In genomic region chr15:92005154-92005553, GRCh38 we compare ENCODE assay signal across 15 cellular contexts.
DNase-seq lines count a peak whose midpoint lies in the region; ATAC-seq and TF ChIP-seq lines count a peak whose summit lies in the region.
"Had no signal": no experiment of that assay in that cellular context is flagged by ENCODE, and none has a peak within 500 bp of the region (broad histone marks: within the 10 kb centered on the region; RNA-seq: fewer than 3 reads in every experiment).

No MANE protein-coding gene starts in this region.

- peaks cover 5% of the 10 kb centered on the region for H3K36me3 Mint-ChIP-seq in CD4-positive, CD25-positive, alpha-beta regulatory T cell
- no peaks in the 10 kb centered on the region for H3K36me3 Mint-ChIP-seq in central memory CD8-positive, alpha-beta T cell (ENCODE audit: insufficient read depth)
- peaks cover 0 to 2% (median 2%) of the 10 kb centered on the region in 3 donors for H3K36me3 Mint-ChIP-seq in naive thymus-derived CD8-positive, alpha-beta T cell
- H3K36me3 Mint-ChIP-seq in nephron progenitor cell (ENCODE audit: low read depth), result no peaks in the 10 kb centered on the region

- POLR2A ChIA-PET in naive thymus-derived CD8-positive, alpha-beta T cell (lab: Charles Lee), result no interaction called here

- no peak overlapping the region for H3K27ac ChIP-seq in CD4-positive, CD25-positive, alpha-beta regulatory T cell (ENCODE audit: insufficient read depth, low read length, poor library complexity, severe bottlenecking)
- H3K27ac ChIP-seq: HL-60, ovary, thyroid gland had no signal

- peak; percentile 32 to 49 for ATAC-seq in CD4-positive, CD25-positive, alpha-beta regulatory T cell (ENCODE audit: low read depth in 2 of 2)
- peak; percentile 54 for ATAC-seq in central memory CD8-positive, alpha-beta T cell (replicated peaks; ENCODE audit: extremely low read depth, poor library complexity, severe bottlenecking)
- no peak for ATAC-seq in naive thymus-derived CD8-positive, alpha-beta T cell
- no peak for ATAC-seq in GM18502 (IDR thresholded peaks at IDR 0.05; ENCODE audit: poor library complexity, unreplicated experiment)

- no peaks in the 10 kb centered on the region for H3K9me3 ChIP-seq in CD4-positive, CD25-positive, alpha-beta regulatory T cell (ENCODE audit: control insufficient read depth in 2 of 2, low read length in 2 of 2)
- H3K9me3 ChIP-seq: ovary, thyroid gland had no signal

- H3K27me3 Mint-ChIP-seq in CD4-positive, CD25-positive, alpha-beta regulatory T cell, result no peaks in the 10 kb centered on the region
- H3K27me3 Mint-ChIP-seq in central memory CD8-positive, alpha-beta T cell, result no peaks in the 10 kb centered on the region
- H3K27me3 Mint-ChIP-seq in naive thymus-derived CD8-positive, alpha-beta T cell, result no peaks in the 10 kb centered on the region
- peaks cover 31% of the 10 kb centered on the region for H3K27me3 Mint-ChIP-seq in nephron progenitor cell (ENCODE audit: low read depth, poor library complexity)

- H3K27ac Mint-ChIP-seq in CD4-positive, CD25-positive, alpha-beta regulatory T cell, result peak overlapping the region in 2 of 3 donors; percentile 13 to 14
- no peak overlapping the region for H3K27ac Mint-ChIP-seq in central memory CD8-positive, alpha-beta T cell (ENCODE audit: low read depth)
- H3K27ac Mint-ChIP-seq in naive thymus-derived CD8-positive, alpha-beta T cell, result no peak overlapping the region
- no peak overlapping the region for H3K27ac Mint-ChIP-seq in nephron progenitor cell

- no peak overlapping the region for H3K4me3 Mint-ChIP-seq in CD4-positive, CD25-positive, alpha-beta regulatory T cell
- H3K4me3 Mint-ChIP-seq in central memory CD8-positive, alpha-beta T cell, result no peak overlapping the region
- no peak overlapping the region for H3K4me3 Mint-ChIP-seq in naive thymus-derived CD8-positive, alpha-beta T cell
- H3K4me3 Mint-ChIP-seq in nephron progenitor cell, result no peak overlapping the region

- H3K4me3 ChIP-seq in CD4-positive, CD25-positive, alpha-beta regulatory T cell (ENCODE audit: low read depth, low read length), result no peak overlapping the region
- H3K4me3 ChIP-seq: ovary, thyroid gland had no signal

- H3K4me1 ChIP-seq in CD4-positive, CD25-positive, alpha-beta regulatory T cell (ENCODE audit: control insufficient read depth, insufficient read depth, low read length, poor library complexity, severe bottlenecking), result no peaks in the 10 kb centered on the region

- no peaks in the 10 kb centered on the region for H3K36me3 ChIP-seq in CD4-positive, CD25-positive, alpha-beta regulatory T cell (ENCODE audit: control insufficient read depth, insufficient read depth, low read length)
- H3K36me3 ChIP-seq: ovary, thyroid gland had no signal

- H3K27me3 ChIP-seq in CD4-positive, CD25-positive, alpha-beta regulatory T cell (ENCODE audit: control insufficient read depth, insufficient read depth, low read length), result no peaks in the 10 kb centered on the region
- H3K27me3 ChIP-seq: ovary, thyroid gland had no signal

- DNase-seq in CD4-positive, CD25-positive, alpha-beta regulatory T cell, result no peak
- DNase-seq in DMS153 treated with DMSO at 0.1 percent for 48 hours (lab: John Stamatoyannopoulos, UW; ENCODE audit: unreplicated experiment), result peak; percentile 32
- DNase-seq in NCI-H345 treated with DMSO at 0.1 percent for 48 hours (lab: John Stamatoyannopoulos, UW; ENCODE audit: unreplicated experiment), result peak; percentile 53
- no peak for DNase-seq in central memory CD8-positive, alpha-beta T cell (ENCODE audit: low spot score in 2 of 2)
- DNase-seq in naive thymus-derived CD8-positive, alpha-beta T cell, result no peak
- DNase-seq in NCI-H2227 treated with DMSO at 0.1 percent for 48 hours (lab: John Stamatoyannopoulos, UW), result no peak
- DNase-seq in nephron progenitor cell, result no peak
- DNase-seq: activated CD4-positive, CD25-positive, alpha-beta regulatory T cell treated with anti-CD3 and anti-CD28 coated beads, Interleukin-2, amount 50 U/mL, for 72 hours; activated gamma-delta T cell; aorta; ovary; stimulated activated CD4-positive, alpha-beta T cell treated with anti-CD3 and anti-CD28 coated beads, Interleukin-4, amount 100 ng/mL, for 4 hours; thyroid gland had no signal

- H3K9me3 Mint-ChIP-seq in CD4-positive, CD25-positive, alpha-beta regulatory T cell, result peaks cover 0 to 2% (median 0%) of the 10 kb centered on the region in 7 donors
- H3K9me3 Mint-ChIP-seq in central memory CD8-positive, alpha-beta T cell, result no peaks in the 10 kb centered on the region
- no peaks in the 10 kb centered on the region for H3K9me3 Mint-ChIP-seq in naive thymus-derived CD8-positive, alpha-beta T cell
- H3K9me3 Mint-ChIP-seq in nephron progenitor cell, result no peaks in the 10 kb centered on the region

- TF ChIP-seq CTCF in nephron progenitor cell (IDR thresholded peaks at IDR 0.05), result no peak

- H3K4me1 Mint-ChIP-seq in CD4-positive, CD25-positive, alpha-beta regulatory T cell, result peaks cover 26 to 82% (median 52%) of the 10 kb centered on the region in 4 donors
- peaks cover 65% of the 10 kb centered on the region for H3K4me1 Mint-ChIP-seq in central memory CD8-positive, alpha-beta T cell
- H3K4me1 Mint-ChIP-seq in naive thymus-derived CD8-positive, alpha-beta T cell, result peaks cover 13 to 57% (median 33%) of the 10 kb centered on the region in 4 donors
- no peaks in the 10 kb centered on the region for H3K4me1 Mint-ChIP-seq in nephron progenitor cell

Comparison
In these comparisons a context has a peak if more than half of its experiments do, and no peak if none do; other contexts are left out.
1. ATAC-seq: peak in CD4-positive, CD25-positive, alpha-beta regulatory T cell (2 of 2) and central memory CD8-positive, alpha-beta T cell (single experiment); none in naive thymus-derived CD8-positive, alpha-beta T cell (0 of 2) and GM18502 (single experiment).
2. DNase-seq: peak in DMS153 treated with DMSO at 0.1 percent for 48 hours (single experiment) and NCI-H345 treated with DMSO at 0.1 percent for 48 hours (single experiment); none in CD4-positive, CD25-positive, alpha-beta regulatory T cell (0 of 3), central memory CD8-positive, alpha-beta T cell (0 of 2), naive thymus-derived CD8-positive, alpha-beta T cell (0 of 10), NCI-H2227 treated with DMSO at 0.1 percent for 48 hours (single experiment) and nephron progenitor cell (single experiment).
3. H3K27ac Mint-ChIP-seq: peak in CD4-positive, CD25-positive, alpha-beta regulatory T cell (2 of 3); none in central memory CD8-positive, alpha-beta T cell (single experiment), naive thymus-derived CD8-positive, alpha-beta T cell (0 of 10) and nephron progenitor cell (single experiment).